ENCODE assay signal across 9 cellular contexts in the genomic region with DNA sequence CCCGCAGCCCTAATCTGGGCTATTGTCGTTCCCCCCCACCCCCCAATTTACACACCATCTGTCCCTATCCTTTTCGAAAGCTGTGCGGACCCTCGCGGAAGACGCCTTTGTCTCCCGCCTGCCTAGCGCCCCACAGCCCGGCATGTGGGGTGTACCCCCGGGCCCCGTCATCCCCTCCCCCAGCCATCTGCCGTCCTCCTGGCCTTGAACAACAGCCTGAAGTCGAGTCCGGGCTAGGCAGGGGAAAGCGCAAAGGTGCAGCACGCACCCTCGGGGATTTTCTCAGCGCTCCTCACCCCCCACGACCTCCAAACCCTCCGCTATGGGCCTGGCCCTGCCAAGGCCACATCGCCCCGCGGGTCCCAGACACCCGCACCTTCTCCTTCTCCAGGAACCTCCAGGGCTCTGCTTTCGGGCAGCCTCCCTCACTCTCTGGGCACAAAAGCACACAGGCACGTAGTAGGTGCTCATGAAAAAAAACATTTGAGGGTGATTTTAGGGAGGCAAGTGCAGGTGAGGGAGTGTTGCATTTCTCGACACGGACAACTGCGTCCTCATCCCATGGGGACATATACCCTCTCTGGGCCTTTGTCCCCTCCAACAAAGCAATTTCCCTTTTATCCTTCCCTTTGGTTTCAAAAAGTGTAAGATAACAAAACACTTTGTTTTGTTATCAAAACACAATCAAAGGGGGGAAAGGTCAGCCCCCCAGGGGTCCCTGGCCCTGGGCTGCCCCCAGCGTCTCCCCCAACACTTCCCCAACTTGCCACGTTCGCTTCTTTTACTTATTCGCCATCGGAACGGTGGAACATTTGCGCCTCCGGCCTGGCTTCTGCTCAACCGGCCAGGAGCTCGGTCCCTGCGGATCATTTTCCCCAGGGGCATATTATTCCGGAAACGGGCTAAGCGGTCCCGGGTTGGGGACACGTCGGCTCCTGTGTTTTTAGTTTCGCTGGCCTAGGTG. TPM values are rescaled to one million over a fixed set of nuclear protein-coding genes. Genes with fewer than 3 reads are reported as not detected.
DNase-seq lines count a peak whose midpoint lies in the region; ATAC-seq, FAIRE-seq and TF ChIP-seq lines count a peak whose summit lies in the region.
"Had no signal": no experiment of that assay in that cellular context is flagged by ENCODE, and none has a peak within 500 bp of the region (broad histone marks: within the 10 kb centered on the region; RNA-seq: fewer than 3 reads in every experiment).

No MANE protein-coding gene starts in this region.

- H3K9ac ChIP-seq in PC-3 (ENCODE audit: low read length) (no peak overlapping the region), endothelial cell of umbilical vein (replicated peaks; ENCODE audit: extremely low read depth, insufficient read depth, low read length) (no peak overlapping the region)

- peak overlapping the region; percentile 47 for H3K4me3 ChIP-seq in cardiac muscle cell
- no peak overlapping the region for H3K4me3 ChIP-seq in PC-3 (ENCODE audit: low read length)
- H3K4me3 ChIP-seq in endothelial cell of umbilical vein (replicated peaks in 1 of 3; ENCODE audit: insufficient read depth in 1 of 3, low read depth in 1 of 3, low read length in 3 of 3): no peak overlapping the region

- H3K27me3 ChIP-seq in cardiac muscle cell: peaks cover 20% of the 10 kb centered on the region
- peaks cover 50% of the 10 kb centered on the region for H3K27me3 ChIP-seq in PC-3 (ENCODE audit: low read length)
- peaks cover 48 to 51% of the 10 kb centered on the region in 2 experiments for H3K27me3 ChIP-seq in endothelial cell of umbilical vein (ENCODE audit: control insufficient read depth in 2 of 2, insufficient read depth in 2 of 2, low read length in 2 of 2)

- no peak for FAIRE-seq in endothelial cell of umbilical vein (lab: Jason Lieb, UNC)

- no peak for ATAC-seq in PC-3
- ATAC-seq in GM21526 (IDR thresholded peaks at IDR 0.05; ENCODE audit: low FRiP score, unreplicated experiment): no peak
- ATAC-seq in HG02981 (IDR thresholded peaks at IDR 0.05; ENCODE audit: unreplicated experiment): no peak

- no peaks in the 10 kb centered on the region for H3K9me2 ChIP-seq in PC-3 (replicated peaks; ENCODE audit: low read length)

- H3K9me1 ChIP-seq in endothelial cell of umbilical vein (replicated peaks; ENCODE audit: control insufficient read depth, extremely low read depth, insufficient read depth, low read length): no peaks in the 10 kb centered on the region

- intact Hi-C loops in cardiac septum (cut with DNase I) (no loop called here), PC-3 (cut with micrococcal nuclease) (loop anchor here (5.0 kb wide), 1 partner anchor 108 kb away; no protein-coding TSS in a partner anchor), endothelial cell of umbilical vein (cut with micrococcal nuclease) (no loop called here)

- peaks cover 44% of the 10 kb centered on the region for H3K27me3 Mint-ChIP-seq in stimulated activated naive CD8-positive, alpha-beta T cell treated with anti-CD3 and anti-CD28 coated beads, Interleukin-15, Interleukin-2, amounts not matched to agents 100 ng/mL and 50 ng/mL, for 24 hours

- H4K20me1 ChIP-seq in PC-3 (ENCODE audit: low read length) (no peaks in the 10 kb centered on the region), endothelial cell of umbilical vein (replicated peaks; ENCODE audit: control insufficient read depth, extremely low read depth, insufficient read depth, low read length) (no peaks in the 10 kb centered on the region)

- CTCF ChIA-PET in PC-3 (lab: Charles Lee): interaction anchor here (1.3 kb wide), 1 partner anchor 11 kb away, joined by 6 read pairs; no protein-coding TSS in a partner anchor
- CTCF ChIA-PET in endothelial cell of umbilical vein (lab: Charles Lee): interaction anchor here (0.7 to 2.8 kb wide), 10 partner anchors 11 to 90 kb away, joined by 3 to 25 read pairs (median 5); a partner anchor contains a TSS

- dilution Hi-C loops in endothelial cell of umbilical vein (cut with MboI; ENCODE audit: extremely low pct_ligation_motif_present, low sequenced_read_pairs): no loop called here

- H3K9me3 ChIP-seq in cardiac muscle cell (ENCODE audit: low read depth): no peaks in the 10 kb centered on the region
- no peaks in the 10 kb centered on the region for H3K9me3 ChIP-seq in PC-3 (ENCODE audit: low read length)
- no peaks in the 10 kb centered on the region for H3K9me3 ChIP-seq in endothelial cell of umbilical vein (replicated peaks; ENCODE audit: control insufficient read depth, insufficient read depth, low read length)

- no peaks in the 10 kb centered on the region for H3F3A ChIP-seq in PC-3 (ENCODE audit: low read length, unreplicated experiment)

- H3K4me3 Mint-ChIP-seq in stimulated activated naive CD8-positive, alpha-beta T cell treated with anti-CD3 and anti-CD28 coated beads, Interleukin-15, Interleukin-2, amounts not matched to agents 100 ng/mL and 50 ng/mL, for 24 hours: peak overlapping the region; percentile 64

- peaks cover 57% of the 10 kb centered on the region for H3K4me1 Mint-ChIP-seq in stimulated activated naive CD8-positive, alpha-beta T cell treated with anti-CD3 and anti-CD28 coated beads, Interleukin-15, Interleukin-2, amounts not matched to agents 100 ng/mL and 50 ng/mL, for 24 hours (ENCODE audit: low read depth)

- no peak overlapping the region for H3K27ac ChIP-seq in cardiac muscle cell
- H3K27ac ChIP-seq in PC-3 (ENCODE audit: low read length): no peak overlapping the region
- no peak overlapping the region for H3K27ac ChIP-seq in endothelial cell of umbilical vein (ENCODE audit: insufficient read depth, low read depth, low read length)

- no peaks in the 10 kb centered on the region for H3K36me3 ChIP-seq in cardiac muscle cell
- no peaks in the 10 kb centered on the region for H3K36me3 ChIP-seq in PC-3 (ENCODE audit: low read depth, low read length)
- H3K36me3 ChIP-seq in endothelial cell of umbilical vein (ENCODE audit: control insufficient read depth in 2 of 2, extremely low read depth in 1 of 2, insufficient read depth in 2 of 2, low read length in 2 of 2): no peaks in the 10 kb centered on the region

- peaks cover 17% of the 10 kb centered on the region for H3K4me1 ChIP-seq in cardiac muscle cell (ENCODE audit: low read depth)
- H3K4me1 ChIP-seq in PC-3 (ENCODE audit: insufficient read depth, low read length): peaks cover 30% of the 10 kb centered on the region
- H3K4me1 ChIP-seq in endothelial cell of umbilical vein (ENCODE audit: control insufficient read depth, extremely low read depth, insufficient read depth, low read length): peaks cover 8% of the 10 kb centered on the region

- no peak for TF ChIP-seq POLR2A in endothelial cell of umbilical vein (IDR thresholded peaks at IDR 0.05; ENCODE audit: low read depth, low read length)

- H3K36me3 Mint-ChIP-seq in stimulated activated naive CD8-positive, alpha-beta T cell treated with anti-CD3 and anti-CD28 coated beads, Interleukin-15, Interleukin-2, amounts not matched to agents 100 ng/mL and 50 ng/mL, for 24 hours (ENCODE audit: low read depth): no peaks in the 10 kb centered on the region

- H3K27ac Mint-ChIP-seq in stimulated activated naive CD8-positive, alpha-beta T cell treated with anti-CD3 and anti-CD28 coated beads, Interleukin-15, Interleukin-2, amounts not matched to agents 100 ng/mL and 50 ng/mL, for 24 hours: peak overlapping the region; percentile 8

- H2AFZ ChIP-seq in PC-3 (ENCODE audit: low read length) (0 out of 2 replicates have a peak overlapping the region, but pooled peaks have one; percentile 77), endothelial cell of umbilical vein (ENCODE audit: low read depth, low read length) (no peak overlapping the region)

- BruUV-seq in PC-3 (replicated peaks; lab: Mats Ljungman, UMichigan) (no TSS peak), endothelial cell of umbilical vein (replicated peaks; lab: Mats Ljungman, UMichigan) (no TSS peak)

- no peak for TF ChIP-seq CTCF in cardiac muscle cell (IDR thresholded peaks at IDR 0.05; ENCODE audit: low read depth, low read length)
- no peak for TF ChIP-seq CTCF in PC-3 (conservative IDR thresholded peaks at IDR 0.05; ENCODE audit: low read depth, low read length)
- TF ChIP-seq CTCF in endothelial cell of umbilical vein (IDR thresholded peaks at IDR 0.05; ENCODE audit: extremely low read depth in 1 of 2, insufficient read depth in 1 of 2, low read depth in 1 of 2, low read length in 2 of 2): no peak

- H3K4me2 ChIP-seq in PC-3 (ENCODE audit: low read length) (peak overlapping the region; percentile 88), endothelial cell of umbilical vein (ENCODE audit: insufficient read depth, low read length) (no peak overlapping the region)

- no peak for DNase-seq in cardiac muscle cell (ENCODE audit: low read depth in 1 of 2, low spot score in 1 of 2)
- no peak for DNase-seq in cardiac septum (ENCODE audit: low spot score)
- DNase-seq in PC-3: no peak
- DNase-seq in endothelial cell of umbilical vein (ENCODE audit: low read depth, low spot score): no peak
- DNase-seq in NK-92 treated with Interleukin-12 subunit alpha and Interleukin-12 subunit beta, amount 100 ng/mL, for 24 hours (lab: John Stamatoyannopoulos, UW): no peak
- DNase-seq: GDM1 had no signal

- H3K79me2 ChIP-seq in PC-3 (ENCODE audit: low read length): no peaks in the 10 kb centered on the region
- H3K79me2 ChIP-seq in endothelial cell of umbilical vein (ENCODE audit: control insufficient read depth, insufficient read depth, low read length): no peaks in the 10 kb centered on the region

- POLR2A ChIA-PET in PC-3 (lab: Charles Lee; ENCODE audit: unreplicated experiment) (interaction anchor here (0.5 kb wide), 1 partner anchor 16 kb away, joined by 3 read pairs; no protein-coding TSS in a partner anchor), endothelial cell of umbilical vein (lab: Charles Lee) (interaction anchor here (0.9 kb wide), 1 partner anchor 16 kb away, joined by 3 read pairs; a partner anchor contains a TSS)

- H3K9me3 Mint-ChIP-seq in stimulated activated naive CD8-positive, alpha-beta T cell treated with anti-CD3 and anti-CD28 coated beads, Interleukin-15, Interleukin-2, amounts not matched to agents 100 ng/mL and 50 ng/mL, for 24 hours: no peaks in the 10 kb centered on the region

RNA-seq across cellular contexts. Expression of a gene that starts 16.4 kb away (rescaled TPM):
- total RNA-seq in cardiac muscle cell: 80.5 and 103 TPM in 2 replicates
- polyA plus RNA-seq in cardiac muscle cell: 172 and 200 TPM in 2 replicates
- 71.3 TPM for total RNA-seq in cardiac septum
- 165 and 247 TPM in 2 replicates for total RNA-seq in PC-3 (2014; rRNA removed)
- total RNA-seq in endothelial cell of umbilical vein: 115 and 123 TPM in 2 replicates
- polyA plus RNA-seq in endothelial cell of umbilical vein: 101 and 128 TPM in 2 replicates
- 76.7 and 119 TPM in 2 replicates for polyA plus RNA-seq in endothelial cell of umbilical vein (2011; cell fraction: cytosol; rRNA removed)
- polyA plus RNA-seq in endothelial cell of umbilical vein (2011; cell fraction: nucleus; rRNA removed): 41.4 and 51.7 TPM in 2 replicates
- 85.4 and 149 TPM in 2 replicates for polyA plus RNA-seq in endothelial cell of umbilical vein (2012)
- 8.9 and 11.6 TPM in 2 replicates for polyA minus RNA-seq in endothelial cell of umbilical vein
- polyA minus RNA-seq in endothelial cell of umbilical vein (2011; cell fraction: cytosol; rRNA and poly(A)+ RNA removed): 32.0 TPM
- 3.8 and 14.5 TPM in 2 replicates for polyA minus RNA-seq in endothelial cell of umbilical vein (2011; cell fraction: nucleus; rRNA and poly(A)+ RNA removed)

RNA-seq across cellular contexts. Expression of a gene that starts 17.7 kb away (rescaled TPM):
- total RNA-seq in cardiac muscle cell: 23.4 and 26.7 TPM in 2 replicates
- polyA plus RNA-seq in cardiac muscle cell: 20.4 and 28.0 TPM in 2 replicates
- 0.19 TPM for total RNA-seq in cardiac septum
- total RNA-seq in PC-3 (2014; rRNA removed): not detected in 2 replicates
- total RNA-seq in endothelial cell of umbilical vein: 0.32 and 0.80 TPM in 2 replicates
- 0.18 TPM in 2 replicates for polyA plus RNA-seq in endothelial cell of umbilical vein
- polyA plus RNA-seq in endothelial cell of umbilical vein (2011; cell fraction: cytosol; rRNA removed): 0.13 TPM in 2 replicates
- polyA plus RNA-seq in endothelial cell of umbilical vein (2011; cell fraction: nucleus; rRNA removed): not detected in 2 replicates
- 0.40 and 0.93 TPM in 2 replicates for polyA plus RNA-seq in endothelial cell of umbilical vein (2012)
- polyA minus RNA-seq in endothelial cell of umbilical vein: 0.41 TPM in 1 of 2 replicates, not detected in the other
- 2.6 TPM for polyA minus RNA-seq in endothelial cell of umbilical vein (2011; cell fraction: cytosol; rRNA and poly(A)+ RNA removed)
- polyA minus RNA-seq in endothelial cell of umbilical vein (2011; cell fraction: nucleus; rRNA and poly(A)+ RNA removed): not detected in 2 replicates

RNA-seq across cellular contexts. Expression of a gene that starts 58.7 kb away (rescaled TPM):
- total RNA-seq in cardiac muscle cell (9.2 and 16.1 TPM in 2 replicates), cardiac septum (9.2 TPM), PC-3 (2014; rRNA removed) (27.7 and 38.5 TPM in 2 replicates), endothelial cell of umbilical vein (17.2 and 17.4 TPM in 2 replicates)
- polyA plus RNA-seq in cardiac muscle cell (6.8 and 10.7 TPM in 2 replicates), endothelial cell of umbilical vein (10.2 and 12.4 TPM in 2 replicates)
- polyA plus RNA-seq in endothelial cell of umbilical vein (2011; cell fraction: cytosol; rRNA removed): 8.4 and 9.5 TPM in 2 replicates
- 20.7 and 22.0 TPM in 2 replicates for polyA plus RNA-seq in endothelial cell of umbilical vein (2011; cell fraction: nucleus; rRNA removed)
- polyA plus RNA-seq in endothelial cell of umbilical vein (2012): 6.3 and 10.6 TPM in 2 replicates
- polyA minus RNA-seq in endothelial cell of umbilical vein: 6.0 and 8.6 TPM in 2 replicates
- 14.2 TPM for polyA minus RNA-seq in endothelial cell of umbilical vein (2011; cell fraction: cytosol; rRNA and poly(A)+ RNA removed)
- polyA minus RNA-seq in endothelial cell of umbilical vein (2011; cell fraction: nucleus; rRNA and poly(A)+ RNA removed): 9.4 and 13.4 TPM in 2 replicates

Comparison
In these comparisons a context has a peak if more than half of its experiments do, and no peak if none do; other contexts are left out.
1. RNA of a gene that starts 17.7 kb away (total RNA-seq): 23.4 to 26.7 TPM in cardiac muscle cell; 0.32 to 0.80 TPM in endothelial cell of umbilical vein, 0.19 TPM in cardiac septum (single experiment) and not detected in PC-3; every median in the first group is over 10 times any median in the second.